In genomic region chr3:113274959-113275556, GRCh38 we compare ENCODE assay signal across 13 cellular contexts.
A peak's percentile ranks its signal among the peaks of the same experiment; 100 is the strongest.
DNase-seq lines count a peak whose midpoint lies in the region; ATAC-seq and TF ChIP-seq lines count a peak whose summit lies in the region.
"Had no signal": no experiment of that assay in that cellular context is flagged by ENCODE, and none has a peak within 500 bp of the region (broad histone marks: within the 10 kb centered on the region; RNA-seq: fewer than 3 reads in every experiment).

No MANE protein-coding gene starts in this region.

- no peak for ATAC-seq in GM18858 (IDR thresholded peaks at IDR 0.05; ENCODE audit: unreplicated experiment)

- H3K4me1 Mint-ChIP-seq in chondrocyte (ENCODE audit: low read depth) (peaks cover 29% of the 10 kb centered on the region), nephron progenitor cell (peaks cover 60% of the 10 kb centered on the region)

- no peaks in the 10 kb centered on the region for H3K9me3 ChIP-seq in tibial artery

- H3K4me3 ChIP-seq in tibial artery = no peak overlapping the region
- H3K4me3 ChIP-seq: SK-N-MC had no signal

- H3K36me3 ChIP-seq in tibial artery = peaks cover 0 to 67% (median 28%) of the 10 kb centered on the region in 3 donors

- no peaks in the 10 kb centered on the region for H3K27me3 ChIP-seq in tibial artery

- intact Hi-C loops in tibial artery (cut with DNase I; ENCODE audit: low total_unique reads) = no loop called here

- H3K27ac ChIP-seq in tibial artery = peak overlapping the region; percentile 82 to 84
- H3K27ac ChIP-seq: SK-N-MC had no signal

- no peak overlapping the region for H3K4me3 Mint-ChIP-seq in chondrocyte (ENCODE audit: unreplicated experiment)
- peak overlapping the region; percentile 54 for H3K4me3 Mint-ChIP-seq in nephron progenitor cell
- H3K4me3 Mint-ChIP-seq: activated CD4-positive, alpha-beta memory T cell treated with anti-CD3 and anti-CD28 coated beads for 36 hours had no signal

- DNase-seq in NCI-H510A treated with DMSO at 0.1 percent for 48 hours (lab: John Stamatoyannopoulos, UW) (peak; percentile 18), NCI-H510A (lab: John Stamatoyannopoulos, UW) (no peak), chondrocyte (ENCODE audit: low spot score) (no peak), nephron progenitor cell (no peak), tibial artery (no peak), T1000 (lab: John Stamatoyannopoulos, UW) (no peak)
- DNase-seq in stimulated activated CD8-positive, alpha-beta memory T cell treated with anti-CD3 and anti-CD28 coated beads, Interleukin-4, amount 100 ng/mL, for 48 hours = no peak
- DNase-seq: ACHN; activated CD4-positive, alpha-beta memory T cell treated with anti-CD3 and anti-CD28 coated beads for 36 hours; NCI-H2171 had no signal

- H3K9me3 Mint-ChIP-seq in chondrocyte (ENCODE audit: low read depth) (no peaks in the 10 kb centered on the region), nephron progenitor cell (no peaks in the 10 kb centered on the region)
- H3K9me3 Mint-ChIP-seq: activated CD4-positive, alpha-beta memory T cell treated with anti-CD3 and anti-CD28 coated beads for 36 hours; memory B cell had no signal

- peaks cover 3% of the 10 kb centered on the region for H3K36me3 Mint-ChIP-seq in chondrocyte (ENCODE audit: low read depth)
- H3K36me3 Mint-ChIP-seq in nephron progenitor cell (ENCODE audit: low read depth) = peaks cover 95% of the 10 kb centered on the region
- H3K36me3 Mint-ChIP-seq: activated CD4-positive, alpha-beta memory T cell treated with anti-CD3 and anti-CD28 coated beads for 36 hours; memory B cell had no signal

- TF ChIP-seq CTCF in chondrocyte (IDR thresholded peaks at IDR 0.05) = no peak
- TF ChIP-seq CTCF in nephron progenitor cell (IDR thresholded peaks at IDR 0.05) = no peak
- TF ChIP-seq CTCF in tibial artery (IDR thresholded peaks at IDR 0.05) = no peak

- H3K27me3 Mint-ChIP-seq in chondrocyte (ENCODE audit: low read depth) (no peaks in the 10 kb centered on the region), nephron progenitor cell (ENCODE audit: low read depth, poor library complexity) (no peaks in the 10 kb centered on the region)
- H3K27me3 Mint-ChIP-seq: activated CD4-positive, alpha-beta memory T cell treated with anti-CD3 and anti-CD28 coated beads for 36 hours; memory B cell had no signal

- H3K27ac Mint-ChIP-seq in chondrocyte (ENCODE audit: unreplicated experiment) = peak overlapping the region; percentile 39
- peak overlapping the region; percentile 81 for H3K27ac Mint-ChIP-seq in nephron progenitor cell
- H3K27ac Mint-ChIP-seq: activated CD4-positive, alpha-beta memory T cell treated with anti-CD3 and anti-CD28 coated beads for 36 hours had no signal

- peaks cover 0 to 27% (median 11%) of the 10 kb centered on the region in 4 donors for H3K4me1 ChIP-seq in tibial artery
